1 cellular context compared by ENCODE assay signal in genomic region chr15:35437157-35437556, GRCh38.
TF ChIP-seq lines count a peak whose summit lies in the region.

No MANE protein-coding gene starts in this region.

TF ChIP-seq in IMR-90, 13 proteins besides CTCF, POLR2A, EP300 and RAD21:
- TF ChIP-seq NFE2L2 (IDR thresholded peaks at IDR 0.05; ENCODE audit: low read depth, low read length) (no peak), FOS (IDR thresholded peaks at IDR 0.05; ENCODE audit: low read depth, low read length) (no peak), BHLHE40 (IDR thresholded peaks at IDR 0.05; ENCODE audit: low read depth, low read length) (no peak), SMC3 (IDR thresholded peaks at IDR 0.05; ENCODE audit: low read depth, low read length) (no peak), CHD1 (IDR thresholded peaks at IDR 0.05; ENCODE audit: low read depth, low read length) (no peak), MAFK (IDR thresholded peaks at IDR 0.05; ENCODE audit: low read depth, low read length) (no peak), MXI1 (IDR thresholded peaks at IDR 0.05; ENCODE audit: borderline replicate concordance, low read depth, low read length) (no peak), RCOR1 (IDR thresholded peaks at IDR 0.05; ENCODE audit: insufficient replicate concordance, low read length) (no peak), ELK1 (IDR thresholded peaks at IDR 0.05; ENCODE audit: borderline replicate concordance, low read depth, low read length) (no peak), USF2 (IDR thresholded peaks at IDR 0.05; ENCODE audit: low read depth, low read length) (no peak), RFX5 (IDR thresholded peaks at IDR 0.05; ENCODE audit: low read depth, low read length) (no peak), MAZ (IDR thresholded peaks at IDR 0.05; ENCODE audit: borderline replicate concordance, low read depth, low read length) (no peak), CEBPB (IDR thresholded peaks at IDR 0.05; ENCODE audit: low read depth, low read length) (no peak)
